9 cellular contexts compared by ENCODE assay signal in the genomic region with DNA sequence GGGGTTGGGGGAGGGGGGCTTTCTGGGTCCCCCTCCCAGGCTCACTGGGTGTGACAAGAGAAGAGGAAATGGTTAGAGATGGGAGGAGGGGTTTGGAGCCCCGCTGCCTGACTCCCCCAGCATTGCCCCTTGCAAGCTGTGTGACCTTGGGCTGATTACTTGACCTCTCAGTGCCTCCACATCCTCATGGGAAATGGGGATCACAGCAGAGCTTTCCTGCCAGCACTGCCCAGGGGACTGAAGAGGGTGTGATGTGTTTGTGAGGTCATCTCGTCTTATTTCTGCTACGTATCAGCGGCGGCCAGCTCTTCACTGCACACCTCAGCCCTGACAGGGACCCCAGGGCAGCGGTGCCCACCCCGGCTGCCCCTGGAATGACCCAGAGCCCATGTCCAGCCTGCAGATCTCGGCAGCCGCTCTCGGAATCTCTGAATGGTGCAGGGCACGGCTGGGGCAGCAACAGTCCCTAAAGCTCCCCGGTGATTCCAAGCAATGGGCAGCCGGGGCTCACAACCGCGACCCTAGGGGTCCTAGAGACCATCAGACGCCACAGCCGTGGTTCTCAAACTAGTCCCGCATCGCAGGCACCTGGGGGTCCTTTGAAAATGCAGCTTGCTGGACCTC. TPM values are rescaled to one million over a fixed set of nuclear protein-coding genes. Genes with fewer than 3 reads are reported as not detected.
DNase-seq lines count a peak whose midpoint lies in the region; ATAC-seq and TF ChIP-seq lines count a peak whose summit lies in the region.
"Had no signal": no experiment of that assay in that cellular context is flagged by ENCODE, and none has a peak within 500 bp of the region (broad histone marks: within the 10 kb centered on the region; RNA-seq: fewer than 3 reads in every experiment).

No MANE protein-coding gene starts in this region.

- H3K27ac Mint-ChIP-seq in T-cell: no peak overlapping the region
- H3K27ac Mint-ChIP-seq in glutamatergic neuron (ENCODE audit: unreplicated experiment): no peak overlapping the region
- no peak overlapping the region for H3K27ac Mint-ChIP-seq in osteocyte (ENCODE audit: unreplicated experiment)

- CTCF ChIA-PET in T-cell (lab: Charles Lee): no interaction called here

- H3K27me3 Mint-ChIP-seq in T-cell (peaks cover 64 to 78% of the 10 kb centered on the region in 2 donors), glutamatergic neuron (ENCODE audit: unreplicated experiment) (peaks cover 24% of the 10 kb centered on the region), osteocyte (ENCODE audit: unreplicated experiment) (peaks cover 6% of the 10 kb centered on the region)

- H3K36me3 Mint-ChIP-seq in T-cell (no peaks in the 10 kb centered on the region), glutamatergic neuron (ENCODE audit: unreplicated experiment) (no peaks in the 10 kb centered on the region), osteocyte (ENCODE audit: unreplicated experiment) (no peaks in the 10 kb centered on the region)

- ATAC-seq in T-cell (replicated peaks in 1 of 4): no peak
- ATAC-seq in GM19467 (IDR thresholded peaks at IDR 0.05; ENCODE audit: unreplicated experiment): no peak

- peak overlapping the region; percentile 52 for H3K4me3 ChIP-seq in AG10803 (ENCODE audit: low read length)

- H3K4me3 Mint-ChIP-seq in T-cell (peak overlapping the region in 2 of 3 donors; percentile 9 to 52), glutamatergic neuron (ENCODE audit: unreplicated experiment) (peak overlapping the region; percentile 57), osteocyte (ENCODE audit: unreplicated experiment) (peak overlapping the region; percentile 62)

- H3K4me1 Mint-ChIP-seq in T-cell: peaks cover 30 to 33% (median 33%) of the 10 kb centered on the region in 3 donors
- H3K4me1 Mint-ChIP-seq in glutamatergic neuron (ENCODE audit: low read depth, unreplicated experiment): peaks cover 6% of the 10 kb centered on the region
- H3K4me1 Mint-ChIP-seq in osteocyte (ENCODE audit: unreplicated experiment): peaks cover 35% of the 10 kb centered on the region

- DNase-seq in AG10803 (ENCODE audit: low read depth) (no peak), T-cell (no peak), glutamatergic neuron (no peak), osteocyte (ENCODE audit: extremely low spot score, unreplicated experiment) (no peak), NCI-H1930 (lab: John Stamatoyannopoulos, UW) (no peak), GM20000 (ENCODE audit: low spot score) (no peak)
- no peak for DNase-seq in activated CD4-positive, alpha-beta T cell treated with anti-CD3 and anti-CD28 coated beads for 1 hour

- TF ChIP-seq CTCF in AG10803 (conservative IDR thresholded peaks at IDR 0.05; ENCODE audit: low read length): no peak
- no peak for TF ChIP-seq CTCF in glutamatergic neuron (IDR thresholded peaks at IDR 0.05; ENCODE audit: partially characterized antibody, unreplicated experiment)
- TF ChIP-seq CTCF in osteocyte (IDR thresholded peaks at IDR 0.05): no peak
- no peak for TF ChIP-seq CTCF in GM20000 (IDR thresholded peaks at IDR 0.05; ENCODE audit: extremely low read depth, missing control alignments)

- POLR2A ChIA-PET in T-cell (lab: Charles Lee): no interaction called here

- H3K9me3 Mint-ChIP-seq in T-cell: no peaks in the 10 kb centered on the region
- H3K9me3 Mint-ChIP-seq in glutamatergic neuron (ENCODE audit: unreplicated experiment): peaks cover 6% of the 10 kb centered on the region
- no peaks in the 10 kb centered on the region for H3K9me3 Mint-ChIP-seq in osteocyte (ENCODE audit: unreplicated experiment)

RNA-seq across cellular contexts. Expression of a gene that starts 8.4 kb away (rescaled TPM):
- total RNA-seq in T-cell (1 to 10 TPM in 1 of 5 donors, under 1 TPM in 4; 0.20 to 1.1 (median 0.44) TPM), glutamatergic neuron (ENCODE audit: unreplicated experiment) (0.76 TPM), osteocyte (2.5 TPM in 2 replicates)
- total RNA-seq: CD4-positive, CD25-positive, alpha-beta regulatory T cell had no signal

RNA-seq across cellular contexts. Expression of a gene that starts 15.9 kb away (rescaled TPM):
- total RNA-seq in T-cell (1 to 10 TPM in 1 of 5 donors, under 1 TPM in 2, not detected in 2; 0.15 to 1.1 (median 0.43) TPM), glutamatergic neuron (ENCODE audit: unreplicated experiment) (14.1 TPM), osteocyte (10.3 and 10.8 TPM in 2 replicates)
- total RNA-seq: CD4-positive, CD25-positive, alpha-beta regulatory T cell had no signal

RNA-seq across cellular contexts. Expression of a gene that starts 58.6 kb away (rescaled TPM):
- total RNA-seq in T-cell (not detected), glutamatergic neuron (ENCODE audit: unreplicated experiment) (5.3 TPM), osteocyte (0.11 TPM in 1 of 2 replicates, not detected in the other)
- total RNA-seq: CD4-positive, CD25-positive, alpha-beta regulatory T cell had no signal
